ENCODE assay signal across 1 cellular context in genomic region chr16:23508589-23509440, GRCh38.
TF ChIP-seq lines count a peak whose summit lies in the region.

No MANE protein-coding gene starts in this region.

TF ChIP-seq in H1, 55 proteins besides CTCF, POLR2A, EP300 and RAD21 (continued from another document):
- TF ChIP-seq CHD7 (IDR thresholded peaks at IDR 0.05; ENCODE audit: insufficient replicate concordance, low read length) (no peak), TAF1 (IDR thresholded peaks at IDR 0.05; ENCODE audit: low read depth, low read length) (0 out of 2 replicates have a peak, but pooled peaks have one; percentile 29), KDM1A (IDR thresholded peaks at IDR 0.05; ENCODE audit: borderline replicate concordance, low read length) (no peak), PHF8 (conservative IDR thresholded peaks at IDR 0.05; ENCODE audit: low read depth, low read length) (0 out of 2 replicates have a peak, but pooled peaks have one; percentile 30), BRCA1 (IDR thresholded peaks at IDR 0.05; ENCODE audit: low read depth, low read length) (no peak), TEAD4 (IDR thresholded peaks at IDR 0.05; ENCODE audit: low read depth, low read length) (peak; percentile 68), SAP30 (IDR thresholded peaks at IDR 0.05; ENCODE audit: insufficient read depth, insufficient replicate concordance, low read length) (peak; percentile 63), HDAC2 (IDR thresholded peaks at IDR 0.05; ENCODE audit: borderline replicate concordance in 1 of 2, low read depth in 2 of 2, low read length in 2 of 2) (no peak)
